Comparison of ENCODE assay signal across 17 cellular contexts in the genomic region with DNA sequence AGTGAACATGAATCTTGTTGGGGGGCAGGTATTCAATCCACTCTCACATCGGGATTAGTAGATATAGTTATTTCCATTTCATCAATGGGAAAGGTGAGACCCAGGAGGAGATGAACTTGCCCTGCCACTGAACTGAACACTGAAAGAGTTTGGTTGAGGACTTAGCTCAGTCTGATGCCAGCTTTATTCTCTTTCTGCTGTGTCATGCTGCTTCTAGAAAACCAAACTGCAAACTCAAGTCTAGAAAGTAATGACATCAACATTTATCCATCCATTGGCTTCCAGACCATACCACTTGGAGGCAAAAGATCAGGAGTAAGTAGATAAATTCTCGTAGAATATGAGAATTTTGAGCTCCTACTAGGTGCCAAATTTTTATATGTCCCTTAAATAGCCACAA.
DNase-seq lines count a peak whose midpoint lies in the region; ATAC-seq, FAIRE-seq and TF ChIP-seq lines count a peak whose summit lies in the region.
"Had no signal": no experiment of that assay in that cellular context is flagged by ENCODE, and none has a peak within 500 bp of the region (broad histone marks: within the 10 kb centered on the region; RNA-seq: fewer than 3 reads in every experiment).

No MANE protein-coding gene starts in this region.

- peaks cover 0 to 7% (median 0%) of the 10 kb centered on the region in 4 donors for H3K4me1 ChIP-seq in esophagus muscularis mucosa
- peaks cover 61% of the 10 kb centered on the region for H3K4me1 ChIP-seq in HepG2 (ENCODE audit: insufficient read depth, low read length)
- H3K4me1 ChIP-seq in left lung: no peaks in the 10 kb centered on the region

- no peaks in the 10 kb centered on the region for H3K27me3 Mint-ChIP-seq in CD14-positive monocyte (ENCODE audit: low read depth in 3 of 3)

- 83% methylated on average over 2 of the region's 2 CpGs for WGBS in esophagus muscularis mucosa
- 27% methylated on average over 2 of the region's 2 CpGs for WGBS in HepG2 (ENCODE audit: low lambda C conversion rate)

- H3K9ac ChIP-seq in HepG2 (ENCODE audit: insufficient read depth, low read depth, low read length): no peak overlapping the region
- H3K9ac ChIP-seq: GM23248 had no signal

- intact Hi-C loops in esophagus muscularis mucosa (cut with DNase I) (no loop called here), HepG2 (cut with micrococcal nuclease; ENCODE audit: unreplicated experiment) (no loop called here), left lung (cut with DNase I) (no loop called here), CD14-positive monocyte (cut with micrococcal nuclease) (no loop called here)

- TF ChIP-seq RAD21 in HepG2 (CRISPR knock-in tag; IDR thresholded peaks at IDR 0.05): no peak

- no peak overlapping the region for H2AFZ ChIP-seq in HepG2 (ENCODE audit: low read length)
- H2AFZ ChIP-seq: GM23248 had no signal

- TF ChIP-seq CTCF in esophagus muscularis mucosa (IDR thresholded peaks at IDR 0.05): no peak
- no peak for TF ChIP-seq CTCF in HepG2 (CRISPR knock-in tag; IDR thresholded peaks at IDR 0.05)
- TF ChIP-seq CTCF in left lung (IDR thresholded peaks at IDR 0.05): no peak
- no peak for TF ChIP-seq CTCF in CD14-positive monocyte (IDR thresholded peaks at IDR 0.05)

- no peaks in the 10 kb centered on the region for H4K20me1 ChIP-seq in HepG2 (ENCODE audit: insufficient read depth, low read length)

- POLR2A ChIA-PET in HepG2 (lab: Yijun Ruan, JAX): interaction anchor here (1.2 kb wide), 1 partner anchor 287 kb away, joined by 4 read pairs; no protein-coding TSS in a partner anchor

- peak overlapping the region; percentile 56; the same call in 1 of the 2 replicates for H3K4me2 ChIP-seq in HepG2 (ENCODE audit: low read depth, low read length)

- no peak overlapping the region for H3K27ac Mint-ChIP-seq in CD14-positive monocyte
- H3K27ac Mint-ChIP-seq: CD8-positive, alpha-beta memory T cell had no signal

- in situ Hi-C loops in HepG2 (cut with HindIII; ENCODE audit: extremely low pct_ligation_motif_present, low pct_unique_long_range_greater_than_20kb): no loop called here

- H3K4me1 Mint-ChIP-seq in CD14-positive monocyte: no peaks in the 10 kb centered on the region
- H3K4me1 Mint-ChIP-seq: CD8-positive, alpha-beta memory T cell had no signal

- peaks cover 0 to 11% (median 6%) of the 10 kb centered on the region in 7 donors for H3K9me3 Mint-ChIP-seq in CD14-positive monocyte

- no peak for FAIRE-seq in HepG2 (lab: Jason Lieb, UNC)
- FAIRE-seq: G401.6, GM12891, H54 had no signal

- TF ChIP-seq POLR2A in esophagus muscularis mucosa (IDR thresholded peaks at IDR 0.05; ENCODE audit: low read depth) (no peak), HepG2 (IDR thresholded peaks at IDR 0.05; ENCODE audit: insufficient read depth in 1 of 2, low read depth in 2 of 2, low read length in 2 of 2) (no peak)

- DNase-seq in NCI-H460 (ENCODE audit: extremely low read depth, low read depth) (peak; percentile 4), esophagus muscularis mucosa (ENCODE audit: extremely low spot score) (peak; percentile 53), HepG2 (ENCODE audit: low spot score) (no peak), left lung (no peak), anterior cingulate cortex (lab: John Stamatoyannopoulos, UW) (no peak), CD14-positive monocyte (ENCODE audit: low spot score) (no peak)
- DNase-seq: CD8-positive, alpha-beta memory T cell; DMS79 treated with DMSO at 0.1 percent for 48 hours; EL; GM23248; IMR-90 had no signal

- no peaks in the 10 kb centered on the region for H3K36me3 Mint-ChIP-seq in CD14-positive monocyte
- H3K36me3 Mint-ChIP-seq: CD8-positive, alpha-beta memory T cell had no signal

- TF ChIP-seq EP300 in esophagus muscularis mucosa (IDR thresholded peaks at IDR 0.05) (no peak), HepG2 (IDR thresholded peaks at IDR 0.05; ENCODE audit: low read depth in 2 of 2, low read length in 2 of 2) (no peak), HepG2 (CRISPR knock-in tag; IDR thresholded peaks at IDR 0.05; ENCODE audit: borderline replicate concordance) (no peak)

- H3K36me3 ChIP-seq in esophagus muscularis mucosa (no peaks in the 10 kb centered on the region), HepG2 (replicated peaks in 1 of 2; ENCODE audit: control insufficient read depth in 1 of 2, insufficient read depth in 2 of 2, low read length in 2 of 2) (no peaks in the 10 kb centered on the region), left lung (no peaks in the 10 kb centered on the region)

- BruUV-seq in HepG2 (replicated peaks; lab: Mats Ljungman, UMichigan): no TSS peak

- H3K4me3 ChIP-seq in esophagus muscularis mucosa (no peak overlapping the region), HepG2 (replicated peaks in 1 of 3; ENCODE audit: insufficient read depth in 1 of 3, low read depth in 2 of 3, low read length in 3 of 3) (no peak overlapping the region), left lung (no peak overlapping the region)
- H3K4me3 ChIP-seq: GM23248 had no signal

- ATAC-seq in HepG2 (no peak), left lung (no peak), HG02884 (IDR thresholded peaks at IDR 0.05; ENCODE audit: unreplicated experiment) (no peak)
- ATAC-seq: HCT116 had no signal

- no peaks in the 10 kb centered on the region for H3K9me3 ChIP-seq in esophagus muscularis mucosa
- no peaks in the 10 kb centered on the region for H3K9me3 ChIP-seq in HepG2 (ENCODE audit: low read length)
- H3K9me3 ChIP-seq in left lung: no peaks in the 10 kb centered on the region
- H3K9me3 ChIP-seq: Caco-2 had no signal

- H3K27me3 ChIP-seq in esophagus muscularis mucosa (no peaks in the 10 kb centered on the region), HepG2 (ENCODE audit: control insufficient read depth in 1 of 2, insufficient read depth in 2 of 2, low read length in 2 of 2) (no peaks in the 10 kb centered on the region), left lung (no peaks in the 10 kb centered on the region)

- no peak overlapping the region for H3K4me3 Mint-ChIP-seq in CD14-positive monocyte
- H3K4me3 Mint-ChIP-seq: CD8-positive, alpha-beta memory T cell had no signal

- no peaks in the 10 kb centered on the region for H3K79me2 ChIP-seq in HepG2 (ENCODE audit: insufficient read depth, low read length)

- CTCF ChIA-PET in HepG2 (lab: Yijun Ruan, JAX; ENCODE audit: low intra/inter-chr PET ratio, low total read pairs): no interaction called here

- H3K27ac ChIP-seq in esophagus muscularis mucosa (replicated peaks in 1 of 4): no peak overlapping the region
- peak overlapping the region; percentile 63 for H3K27ac ChIP-seq in HepG2 (ENCODE audit: extremely low read length, insufficient read depth, low read length)
- no peak overlapping the region for H3K27ac ChIP-seq in left lung
- H3K27ac ChIP-seq: GM23248 had no signal

TF ChIP-seq in HepG2, 621 proteins besides CTCF, POLR2A, EP300 and RAD21 (continues in another document):
- TF ChIP-seq, protein P1, sequence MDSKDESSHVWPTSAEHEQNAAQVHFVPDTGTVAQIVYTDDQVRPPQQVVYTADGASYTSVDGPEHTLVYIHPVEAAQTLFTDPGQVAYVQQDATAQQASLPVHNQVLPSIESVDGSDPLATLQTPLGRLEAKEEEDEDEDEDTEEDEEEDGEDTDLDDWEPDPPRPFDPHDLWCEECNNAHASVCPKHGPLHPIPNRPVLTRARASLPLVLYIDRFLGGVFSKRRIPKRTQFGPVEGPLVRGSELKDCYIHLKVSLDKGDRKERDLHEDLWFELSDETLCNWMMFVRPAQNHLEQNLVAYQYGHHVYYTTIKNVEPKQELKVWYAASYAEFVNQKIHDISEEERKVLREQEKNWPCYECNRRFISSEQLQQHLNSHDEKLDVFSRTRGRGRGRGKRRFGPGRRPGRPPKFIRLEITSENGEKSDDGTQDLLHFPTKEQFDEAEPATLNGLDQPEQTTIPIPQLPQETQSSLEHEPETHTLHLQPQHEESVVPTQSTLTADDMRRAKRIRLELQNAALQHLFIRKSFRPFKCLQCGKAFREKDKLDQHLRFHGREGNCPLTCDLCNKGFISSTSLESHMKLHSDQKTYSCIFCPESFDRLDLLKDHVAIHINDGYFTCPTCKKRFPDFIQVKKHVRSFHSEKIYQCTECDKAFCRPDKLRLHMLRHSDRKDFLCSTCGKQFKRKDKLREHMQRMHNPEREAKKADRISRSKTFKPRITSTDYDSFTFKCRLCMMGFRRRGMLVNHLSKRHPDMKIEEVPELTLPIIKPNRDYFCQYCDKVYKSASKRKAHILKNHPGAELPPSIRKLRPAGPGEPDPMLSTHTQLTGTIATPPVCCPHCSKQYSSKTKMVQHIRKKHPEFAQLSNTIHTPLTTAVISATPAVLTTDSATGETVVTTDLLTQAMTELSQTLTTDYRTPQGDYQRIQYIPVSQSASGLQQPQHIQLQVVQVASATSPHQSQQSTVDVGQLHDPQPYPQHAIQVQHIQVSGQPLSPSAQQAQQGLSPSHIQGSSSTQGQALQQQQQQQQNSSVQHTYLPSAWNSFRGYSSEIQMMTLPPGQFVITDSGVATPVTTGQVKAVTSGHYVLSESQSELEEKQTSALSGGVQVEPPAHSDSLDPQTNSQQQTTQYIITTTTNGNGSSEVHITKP (CRISPR knock-in tag; IDR thresholded peaks at IDR 0.05; ENCODE audit: low read depth): no peak
- no peak for TF ChIP-seq NR2C2 (CRISPR knock-in tag; IDR thresholded peaks at IDR 0.05; ENCODE audit: borderline replicate concordance)
- no peak for TF ChIP-seq ZNF441 (CRISPR knock-in tag; IDR thresholded peaks at IDR 0.05; ENCODE audit: borderline replicate concordance)
- TF ChIP-seq MAFK (conservative IDR thresholded peaks at IDR 0.05 in 1 of 2, IDR thresholded peaks at IDR 0.05 in 1 of 2; ENCODE audit: low read length in 2 of 2): peak; percentile 51 to 68
- TF ChIP-seq ZNF530 (CRISPR knock-in tag; IDR thresholded peaks at IDR 0.05; ENCODE audit: low read depth): no peak
- no peak for TF ChIP-seq SIN3A (IDR thresholded peaks at IDR 0.05; ENCODE audit: borderline replicate concordance, low read depth, low read length)
- no peak for TF ChIP-seq PRMT3 (CRISPR knock-in tag; IDR thresholded peaks at IDR 0.05; ENCODE audit: borderline replicate concordance, low read depth)
- TF ChIP-seq ZNF749 (CRISPR knock-in tag; IDR thresholded peaks at IDR 0.05; ENCODE audit: borderline replicate concordance): no peak
- TF ChIP-seq MAFF (IDR thresholded peaks at IDR 0.05; ENCODE audit: low read depth, low read length): peak; percentile 66; the same call in 1 of the 2 replicates
- TF ChIP-seq ZFAT (CRISPR knock-in tag; conservative IDR thresholded peaks at IDR 0.05): no peak
- no peak for TF ChIP-seq U2AF1 (optimal IDR thresholded peaks at IDR 0.05; ENCODE audit: low read depth, low read length)
- 0 out of 2 replicates have a peak, but pooled peaks have one; percentile 17 for TF ChIP-seq NFE2 (CRISPR knock-in tag; IDR thresholded peaks at IDR 0.05)

Comparison
In these comparisons a context has a peak if more than half of its experiments do, and no peak if none do; other contexts are left out.
1. DNase-seq: peak in NCI-H460 (single experiment) and esophagus muscularis mucosa (single experiment); none in HepG2 (single experiment), left lung (0 of 2), anterior cingulate cortex (0 of 58) and CD14-positive monocyte (single experiment).